In the genomic region with DNA sequence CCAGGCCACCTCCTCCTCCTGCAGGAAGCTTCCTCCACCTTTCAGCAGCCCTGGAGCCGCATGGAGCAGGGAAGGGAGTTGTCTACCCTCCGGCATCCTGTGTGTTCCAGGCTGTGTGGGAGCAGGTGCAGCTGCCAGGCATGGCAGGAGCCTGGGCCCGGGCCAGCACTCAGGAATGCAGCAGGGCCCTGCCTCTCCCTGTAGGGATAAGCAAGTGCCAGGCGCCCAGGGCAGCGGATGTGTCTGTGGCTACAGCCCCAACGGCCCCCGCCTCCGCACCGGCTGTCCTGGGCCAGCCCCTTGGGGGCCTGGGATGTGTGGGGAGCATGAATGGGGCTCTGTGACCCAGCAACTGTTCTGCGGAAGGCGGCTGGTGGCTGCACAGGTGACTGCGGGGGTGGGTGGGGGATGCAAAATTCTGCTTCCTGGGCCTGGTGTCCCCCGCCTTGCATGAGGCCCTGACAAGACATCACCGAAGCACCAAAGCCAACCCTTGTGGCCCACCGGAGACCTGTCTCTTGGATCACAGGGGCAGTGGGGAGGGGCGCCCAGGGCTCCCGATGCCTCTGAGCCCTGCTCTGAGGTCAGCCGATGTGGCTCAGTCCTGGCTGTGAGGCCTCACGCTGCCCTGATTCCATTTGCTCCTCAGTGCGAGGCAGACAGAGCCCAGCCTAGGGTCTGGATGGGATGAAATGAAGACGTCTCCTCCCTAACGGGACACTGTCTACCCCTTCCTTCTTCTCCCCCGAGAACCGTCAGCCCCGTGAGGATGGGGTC, we compare ENCODE assay signal across 12 cellular contexts. TPM values are rescaled to one million over a fixed set of nuclear protein-coding genes. Genes with fewer than 3 reads are reported as not detected.
DNase-seq lines count a peak whose midpoint lies in the region; ATAC-seq, FAIRE-seq and TF ChIP-seq lines count a peak whose summit lies in the region.
"Had no signal": no experiment of that assay in that cellular context is flagged by ENCODE, and none has a peak within 500 bp of the region (broad histone marks: within the 10 kb centered on the region; RNA-seq: fewer than 3 reads in every experiment).

No MANE protein-coding gene starts in this region.

- peak overlapping the region; percentile 68 to 84 (median 77) for H3K27ac ChIP-seq in pancreas

- no peaks in the 10 kb centered on the region for H3K9me3 ChIP-seq in pancreas

- H3K36me3 ChIP-seq in pancreas, result no peaks in the 10 kb centered on the region

- WGBS in pancreas, 2 donors, result 32 to 34% methylated on average over 25 of the region's 25 CpGs

- no peak for FAIRE-seq in pancreas (lab: Jason Lieb, UNC)

- intact Hi-C loops in pancreas (cut with DNase I), result no loop called here

- no peak for TF ChIP-seq CTCF in fibroblast of pulmonary artery (IDR thresholded peaks at IDR 0.05; ENCODE audit: low read length, missing control alignments)
- TF ChIP-seq CTCF in pancreas (IDR thresholded peaks at IDR 0.05), result no peak

- peak; percentile 17 for DNase-seq in DMS153 (lab: John Stamatoyannopoulos, UW)
- DNase-seq in NCI-H2196 treated with DMSO at 0.1 percent for 48 hours (lab: John Stamatoyannopoulos, UW; ENCODE audit: unreplicated experiment), result peak; percentile 66
- peak; percentile 20 for DNase-seq in fibroblast of pulmonary artery (ENCODE audit: low read depth)
- DNase-seq in pancreas, result peak; percentile 91 to 99 (median 96)
- no peak for DNase-seq in GM19240 (ENCODE audit: insufficient read length, low spot score)
- no peak for DNase-seq in islet precursor cell
- DNase-seq in stimulated activated naive CD4-positive, alpha-beta T cell (lab: John Stamatoyannopoulos, UW), result no peak
- DNase-seq: activated CD4-positive, alpha-beta T cell treated with anti-CD3 and anti-CD28 coated beads, Interleukin-2, amount 10 ng/mL, durations not matched to agents 7 days and 5 days; DND-41; NCI-H82; stimulated activated CD4-positive, alpha-beta T cell treated with anti-CD3 and anti-CD28 coated beads, Interleukin-4, amount 100 ng/mL, for 24 hours had no signal

- no peaks in the 10 kb centered on the region for H3K27me3 ChIP-seq in pancreas

- ATAC-seq in pancreas (peak; percentile 90 to 94 (median 92)), GM21528 (IDR thresholded peaks at IDR 0.05; ENCODE audit: low FRiP score, unreplicated experiment) (no peak)

- H3K4me3 ChIP-seq in fibroblast of pulmonary artery (replicated peaks; ENCODE audit: low read depth, low read length), result no peak overlapping the region
- H3K4me3 ChIP-seq in pancreas, result no peak overlapping the region

- H3K4me1 ChIP-seq in pancreas, result peaks cover 14 to 24% (median 24%) of the 10 kb centered on the region in 3 donors

RNA-seq across cellular contexts. Expression of gene DOK7, which starts 1.4 kb away (rescaled TPM):
- 1 to 10 TPM; 2.5 to 8.0 (median 4.2) TPM for total RNA-seq in pancreas
- polyA plus RNA-seq in pancreas, result 1 to 10 TPM; 2.8 to 5.8 TPM
- total RNA-seq: activated CD4-positive, alpha-beta T cell treated with anti-CD3 and anti-CD28 coated beads, Interleukin-2, amount 10 ng/mL, durations not matched to agents 7 days and 5 days had no signal

RNA-seq across cellular contexts. Expression of gene HGFAC, which starts 19.9 kb away (rescaled TPM):
- total RNA-seq in pancreas, result under 1 TPM in 3 of 6 donors, not detected in 3; 0.09 to 0.47 (median 0.13) TPM
- polyA plus RNA-seq in pancreas, result 1 to 10 TPM; 1.2 to 2.2 TPM

Comparison
In these comparisons a context has a peak if more than half of its experiments do, and no peak if none do; other contexts are left out.
1. DNase-seq: peak in DMS153 (single experiment), NCI-H2196 treated with DMSO at 0.1 percent for 48 hours (single experiment), fibroblast of pulmonary artery (single experiment) and pancreas (6 of 6); none in GM19240 (single experiment), islet precursor cell (single experiment) and stimulated activated naive CD4-positive, alpha-beta T cell (0 of 6).